Comparison of ENCODE assay signal across 8 cellular contexts in the genomic region with DNA sequence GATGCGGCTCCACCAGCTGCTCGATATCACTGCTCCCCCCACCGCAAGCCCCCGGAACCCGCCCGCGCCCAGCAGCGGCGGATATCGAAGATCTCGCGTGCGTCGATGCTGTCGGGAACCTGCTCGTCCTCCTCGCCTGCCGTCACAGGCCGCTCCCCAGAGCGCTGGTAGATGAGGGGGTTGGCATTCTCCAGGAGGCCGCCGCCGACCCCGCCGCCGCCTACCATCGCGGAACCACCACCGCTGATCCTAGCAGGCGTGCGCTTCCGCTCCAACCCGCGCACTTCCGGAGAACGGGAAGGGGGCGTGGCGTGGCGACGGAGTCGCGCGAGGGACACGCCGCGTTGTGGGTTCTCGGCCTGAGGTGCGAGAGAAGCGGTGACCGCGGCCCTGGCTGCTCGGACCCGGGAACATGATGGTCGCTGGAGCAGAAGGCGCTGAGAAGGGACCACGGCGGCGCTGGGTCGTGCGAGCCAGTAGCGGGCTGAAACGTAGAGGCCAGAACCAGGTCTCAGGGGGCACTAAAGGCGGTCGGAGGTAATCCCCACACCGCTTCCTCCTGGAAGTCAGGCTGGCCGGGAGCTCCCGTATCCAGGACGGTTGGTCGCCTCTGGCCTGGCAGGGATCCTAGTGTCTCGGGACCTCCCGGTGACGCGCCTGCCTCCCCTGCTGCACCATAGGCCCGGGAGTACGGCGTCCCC. TPM values are rescaled to one million over a fixed set of nuclear protein-coding genes. Genes with fewer than 3 reads are reported as not detected.
DNase-seq lines count a peak whose midpoint lies in the region; ATAC-seq, FAIRE-seq and TF ChIP-seq lines count a peak whose summit lies in the region.

Gene CIAO2B, minus strand, starts transcription at position 265 of the 701 bp plus-strand sequence. Its CDS starts 38 bp downstream, at position 227.

- H3K27ac ChIP-seq in 22Rv1: peak within 1 kb of the TSS; percentile 70

- intact Hi-C loops in activated B cell treated with CpG ODN at 0.5 μM for 24 hours (cut with micrococcal nuclease): loop anchor here (2.0 kb wide), 1 partner anchor 61 kb away; no protein-coding TSS in a partner anchor

- CTCF ChIA-PET in activated B cell treated with CpG ODN at 0.5 μM for 24 hours (lab: Charles Lee): no interaction called here

- TF ChIP-seq CTCF in 22Rv1 (IDR thresholded peaks at IDR 0.05) (no peak), activated B cell treated with CpG ODN at 0.5 μM for 24 hours (IDR thresholded peaks at IDR 0.05) (no peak), bronchial epithelial cell (IDR thresholded peaks at IDR 0.05; ENCODE audit: insufficient read depth, low read length, severe bottlenecking) (no peak)

- no peaks in the 10 kb centered on the region for H3K27me3 ChIP-seq in bronchial epithelial cell (ENCODE audit: control insufficient read depth, insufficient read depth, low read length)

- H3K4me1 Mint-ChIP-seq in activated B cell treated with CpG ODN at 0.5 μM for 24 hours: peaks cover 57% of the 10 kb centered on the region
- peaks cover 56% of the 10 kb centered on the region in 2 donors for H3K4me1 Mint-ChIP-seq in immature natural killer cell

- H3K27ac Mint-ChIP-seq in activated B cell treated with CpG ODN at 0.5 μM for 24 hours (peak within 1 kb of the TSS; percentile 93), immature natural killer cell (peak within 1 kb of the TSS; percentile 96 to 98 (median 98))

- H3K4me3 Mint-ChIP-seq in activated B cell treated with CpG ODN at 0.5 μM for 24 hours: peak within 1 kb of the TSS; percentile 96
- peak within 1 kb of the TSS; percentile 96 to 98 (median 97) for H3K4me3 Mint-ChIP-seq in immature natural killer cell

- POLR2A ChIA-PET in activated B cell treated with CpG ODN at 0.5 μM for 24 hours (lab: Charles Lee): interaction anchor here (0.5 to 1.9 kb wide), 8 partner anchors 9 to 545 kb away, joined by 3 to 7 read pairs (median 4); partner anchors contain the start of genes NAE1, PDP2 and TMEM208

- FAIRE-seq in bronchial epithelial cell (lab: Jason Lieb, UNC): no peak

- H3K9me3 Mint-ChIP-seq in activated B cell treated with CpG ODN at 0.5 μM for 24 hours (no peaks in the 10 kb centered on the region), immature natural killer cell (no peaks in the 10 kb centered on the region)

- peak within 1 kb of the TSS; percentile 95 for H3K4me3 ChIP-seq in bronchial epithelial cell (ENCODE audit: low read depth, low read length)

- H3K27me3 Mint-ChIP-seq in activated B cell treated with CpG ODN at 0.5 μM for 24 hours (no peaks in the 10 kb centered on the region), immature natural killer cell (ENCODE audit: low read depth in 3 of 3) (peaks cover 9 to 19% (median 17%) of the 10 kb centered on the region in 3 donors)

- H3K36me3 ChIP-seq in bronchial epithelial cell (ENCODE audit: control insufficient read depth, insufficient read depth, low read length): peaks cover 15% of the 10 kb centered on the region

- peaks cover 53% of the 10 kb centered on the region for H3K36me3 Mint-ChIP-seq in activated B cell treated with CpG ODN at 0.5 μM for 24 hours (ENCODE audit: low read depth)
- peaks cover 0 to 8% (median 0%) of the 10 kb centered on the region in 3 donors for H3K36me3 Mint-ChIP-seq in immature natural killer cell

- ATAC-seq in GM18520 (IDR thresholded peaks at IDR 0.05; ENCODE audit: unreplicated experiment) (peak; percentile 57), HG03064 (IDR thresholded peaks at IDR 0.05; ENCODE audit: low read depth, unreplicated experiment) (peak; percentile 56), activated B cell treated with CpG ODN at 0.5 μM for 24 hours (ENCODE audit: low read depth) (peak; percentile 84)

- DNase-seq in NCI-H2196 treated with DMSO at 0.1 percent for 48 hours (lab: John Stamatoyannopoulos, UW; ENCODE audit: unreplicated experiment) (peak; percentile 20), activated B cell treated with CpG ODN at 0.5 μM for 24 hours (peak; percentile 91), bronchial epithelial cell (ENCODE audit: low read depth) (peak; percentile 56), immature natural killer cell (peak; percentile 88 to 92 (median 90)), smooth muscle cell of the brain vasculature (ENCODE audit: low read depth, low spot score) (peak; percentile 58)

RNA-seq across cellular contexts. Expression of gene CIAO2B, which starts in this region (rescaled TPM):
- total RNA-seq in activated B cell treated with CpG ODN at 0.5 μM for 24 hours (65.8 and 66.2 TPM in 2 replicates), bronchial epithelial cell (227 and 333 TPM in 2 replicates)
- 100 to 1,000 TPM; 125 to 157 (median 132) TPM for polyA plus RNA-seq in immature natural killer cell

Comparison
In these comparisons a context has a peak if more than half of its experiments do, and no peak if none do; other contexts are left out.
1. Peak in every context shown above with its lines: DNase-seq, ATAC-seq, H3K4me3 ChIP-seq and H3K27ac ChIP-seq.
2. DNase-seq: peak in every context shown above with its lines; median percentile 91 in activated B cell treated with CpG ODN at 0.5 μM for 24 hours; 90 in immature natural killer cell; 58 in smooth muscle cell of the brain vasculature; 56 in bronchial epithelial cell; 20 in NCI-H2196 treated with DMSO at 0.1 percent for 48 hours.